Comparison of ENCODE assay signal across 22 cellular contexts in genomic region chr17:27985736-27986394, GRCh38. TPM values are rescaled to one million over a fixed set of nuclear protein-coding genes. Genes with fewer than 3 reads are reported as not detected.
DNase-seq lines count a peak whose midpoint lies in the region; ATAC-seq lines count a peak whose summit lies in the region.
"Had no signal": no experiment of that assay in that cellular context is flagged by ENCODE, and none has a peak within 500 bp of the region (broad histone marks: within the 10 kb centered on the region; RNA-seq: fewer than 3 reads in every experiment).

No MANE protein-coding gene starts in this region.

- H3K4me3 ChIP-seq in right cardiac atrium (ENCODE audit: low read length), result no peak overlapping the region
- H3K4me3 ChIP-seq: SJSA1 had no signal

- intact Hi-C loops in right cardiac atrium (cut with DNase I), result no loop called here
- intact Hi-C loops in Right ventricle myocardium inferior (cut with DNase I), result no loop called here

- 66% methylated on average over 3 of the region's 3 CpGs for WGBS in right cardiac atrium

- no peaks in the 10 kb centered on the region for H3K27me3 ChIP-seq in right cardiac atrium (ENCODE audit: control insufficient read depth, insufficient read depth)

- no peak for DNase-seq in right cardiac atrium
- DNase-seq in Right ventricle myocardium inferior (ENCODE audit: missing footprints), result no peak
- peak; percentile 16 for DNase-seq in dermis blood vessel endothelial cell
- no peak for DNase-seq in NCI-H1694 treated with DMSO at 0.1 percent for 48 hours (lab: John Stamatoyannopoulos, UW)
- no peak for DNase-seq in activated T-cell treated with anti-CD3 and anti-CD28 coated beads, Interleukin-2, amount 50 U/mL, for 24 hours
- DNase-seq: ACHN; activated CD4-positive, alpha-beta T cell treated with anti-CD3 and anti-CD28 coated beads for 4 hours; activated CD8-positive, alpha-beta memory T cell treated with anti-CD3 and anti-CD28 coated beads, Interleukin-2, amount 50 U/mL, for 48 hours; activated naive CD4-positive, alpha-beta T cell treated with anti-CD3 and anti-CD28 coated beads, Interleukin-2, amount 10 ng/mL, durations not matched to agents 7 days and 5 days; cortex of kidney; EL; glutamatergic neuron; immature natural killer cell; naive thymus-derived CD4-positive, alpha-beta T cell; NCI-H2227 treated with DMSO at 0.1 percent for 48 hours; posterior cingulate gyrus; stimulated activated naive CD8-positive, alpha-beta T cell treated with anti-CD3 and anti-CD28 coated beads, Interleukin-15, amount 100 ng/mL, for 72 hours; T1000 had no signal

- peaks cover 3% of the 10 kb centered on the region for H3K4me1 ChIP-seq in right cardiac atrium (ENCODE audit: control insufficient read depth, insufficient read depth, low read length)
- H3K4me1 ChIP-seq: SJSA1 had no signal

- H3K36me3 Mint-ChIP-seq in activated T-cell treated with anti-CD3 and anti-CD28 coated beads, Interleukin-2, amount 50 U/mL, for 24 hours (ENCODE audit: low read depth), result no peaks in the 10 kb centered on the region
- H3K36me3 Mint-ChIP-seq: activated naive CD4-positive, alpha-beta T cell treated with anti-CD3 and anti-CD28 coated beads, Interleukin-2, amount 10 ng/mL, durations not matched to agents 7 days and 5 days; immature natural killer cell; naive thymus-derived CD4-positive, alpha-beta T cell had no signal

- no peaks in the 10 kb centered on the region for H3K9me3 Mint-ChIP-seq in activated T-cell treated with anti-CD3 and anti-CD28 coated beads, Interleukin-2, amount 50 U/mL, for 24 hours
- H3K9me3 Mint-ChIP-seq: activated naive CD4-positive, alpha-beta T cell treated with anti-CD3 and anti-CD28 coated beads, Interleukin-2, amount 10 ng/mL, durations not matched to agents 7 days and 5 days; immature natural killer cell; naive thymus-derived CD4-positive, alpha-beta T cell; stimulated activated naive CD8-positive, alpha-beta T cell treated with anti-CD3 and anti-CD28 coated beads, Interleukin-15, amount 100 ng/mL, for 72 hours had no signal

- H3K9me3 ChIP-seq in right cardiac atrium (ENCODE audit: control insufficient read depth, low read length), result no peaks in the 10 kb centered on the region
- H3K9me3 ChIP-seq: SJSA1 had no signal

- H3K27ac Mint-ChIP-seq in activated T-cell treated with anti-CD3 and anti-CD28 coated beads, Interleukin-2, amount 50 U/mL, for 24 hours, result no peak overlapping the region
- H3K27ac Mint-ChIP-seq: activated naive CD4-positive, alpha-beta T cell treated with anti-CD3 and anti-CD28 coated beads, Interleukin-2, amount 10 ng/mL, durations not matched to agents 7 days and 5 days; immature natural killer cell; naive thymus-derived CD4-positive, alpha-beta T cell; stimulated activated naive CD8-positive, alpha-beta T cell treated with anti-CD3 and anti-CD28 coated beads, Interleukin-15, amount 100 ng/mL, for 72 hours had no signal

- peaks cover 9% of the 10 kb centered on the region for H3K4me1 Mint-ChIP-seq in activated T-cell treated with anti-CD3 and anti-CD28 coated beads, Interleukin-2, amount 50 U/mL, for 24 hours (ENCODE audit: low read depth)
- H3K4me1 Mint-ChIP-seq: activated naive CD4-positive, alpha-beta T cell treated with anti-CD3 and anti-CD28 coated beads, Interleukin-2, amount 10 ng/mL, durations not matched to agents 7 days and 5 days had no signal

- H3K27ac ChIP-seq in right cardiac atrium (ENCODE audit: low read length), result peak overlapping the region; percentile 78
- H3K27ac ChIP-seq: SJSA1 had no signal

- ATAC-seq in right cardiac atrium, result no peak
- ATAC-seq in Right ventricle myocardium inferior, result no peak
- peak; percentile 45 for ATAC-seq in HG03159 (IDR thresholded peaks at IDR 0.05; ENCODE audit: unreplicated experiment)
- ATAC-seq in GM19452 (IDR thresholded peaks at IDR 0.05; ENCODE audit: unreplicated experiment), result no peak
- ATAC-seq in GM18511 (IDR thresholded peaks at IDR 0.05; ENCODE audit: unreplicated experiment), result no peak
- ATAC-seq: naive thymus-derived CD4-positive, alpha-beta T cell; stimulated activated naive CD8-positive, alpha-beta T cell treated with anti-CD3 and anti-CD28 coated beads, Interleukin-15, amount 100 ng/mL, for 72 hours had no signal

- no peak overlapping the region for H3K4me3 Mint-ChIP-seq in activated T-cell treated with anti-CD3 and anti-CD28 coated beads, Interleukin-2, amount 50 U/mL, for 24 hours
- H3K4me3 Mint-ChIP-seq: activated naive CD4-positive, alpha-beta T cell treated with anti-CD3 and anti-CD28 coated beads, Interleukin-2, amount 10 ng/mL, durations not matched to agents 7 days and 5 days; immature natural killer cell; stimulated activated naive CD8-positive, alpha-beta T cell treated with anti-CD3 and anti-CD28 coated beads, Interleukin-15, amount 100 ng/mL, for 72 hours had no signal

- H3K27me3 Mint-ChIP-seq in activated T-cell treated with anti-CD3 and anti-CD28 coated beads, Interleukin-2, amount 50 U/mL, for 24 hours, result peaks cover 25% of the 10 kb centered on the region

RNA-seq across cellular contexts. Expression of gene NLK, which starts 56.6 kb away (rescaled TPM):
- total RNA-seq in right cardiac atrium (10 to 100 TPM; 21.4 to 28.1 (median 24.7) TPM), Right ventricle myocardium inferior (20.8 TPM), dermis blood vessel endothelial cell (31.1 and 49.4 TPM in 2 replicates)
- polyA plus RNA-seq in right cardiac atrium, result 11.7 TPM
